18 cellular contexts compared by ENCODE assay signal in genomic region chr3:126151562-126152302, GRCh38. TPM values are rescaled to one million over a fixed set of nuclear protein-coding genes. Genes with fewer than 3 reads are reported as not detected.
"Had no signal": no experiment of that assay in that cellular context is flagged by ENCODE, and none has a peak within 500 bp of the region (broad histone marks: within the 10 kb centered on the region; RNA-seq: fewer than 3 reads in every experiment).

No MANE protein-coding gene starts in this region.

- H3K4me1 ChIP-seq: body of pancreas, gastrocnemius medialis, neural progenitor cell, pancreas, tibial nerve, vagina had no signal

- H3K36me3 ChIP-seq: neural progenitor cell, pancreas, tibial nerve, vagina had no signal

- H3K9me3 Mint-ChIP-seq: activated naive CD8-positive, alpha-beta T cell treated with anti-CD3 and anti-CD28 coated beads, Interleukin-2, amount 10 ng/mL, durations not matched to agents 7 days and 5 days; activated T-helper 2 cell treated with anti-CD3 and anti-CD28 coated beads, Interferon-gamma antibody, Interleukin-2, Interleukin-4, amounts not matched to agents 10 μg/mL and 5 μg/mL and 100 μg/mL, durations not matched to agents 14 hours and 24 hours and 36 hours; central memory CD8-positive, alpha-beta T cell; memory B cell; naive B cell; neural progenitor cell had no signal

- H3K4me3 ChIP-seq: body of pancreas, coronary artery, gastrocnemius medialis, mucosa of descending colon, neural progenitor cell, pancreas, tibial nerve, vagina had no signal

- H3K4me1 Mint-ChIP-seq: activated naive CD8-positive, alpha-beta T cell treated with anti-CD3 and anti-CD28 coated beads, Interleukin-2, amount 10 ng/mL, durations not matched to agents 7 days and 5 days; central memory CD8-positive, alpha-beta T cell; memory B cell; naive B cell; neural progenitor cell had no signal

- H3K4me2 ChIP-seq: neural progenitor cell had no signal

- H3K9me3 ChIP-seq: body of pancreas, gastrocnemius medialis, mucosa of descending colon, pancreas, tibial nerve, vagina had no signal

- H3K36me3 Mint-ChIP-seq: activated naive CD8-positive, alpha-beta T cell treated with anti-CD3 and anti-CD28 coated beads, Interleukin-2, amount 10 ng/mL, durations not matched to agents 7 days and 5 days; memory B cell; naive B cell; neural progenitor cell had no signal

- H3K9ac ChIP-seq: neural progenitor cell had no signal

- H3K27ac Mint-ChIP-seq: activated naive CD8-positive, alpha-beta T cell treated with anti-CD3 and anti-CD28 coated beads, Interleukin-2, amount 10 ng/mL, durations not matched to agents 7 days and 5 days; activated T-helper 2 cell treated with anti-CD3 and anti-CD28 coated beads, Interferon-gamma antibody, Interleukin-2, Interleukin-4, amounts not matched to agents 10 μg/mL and 5 μg/mL and 100 μg/mL, durations not matched to agents 14 hours and 24 hours and 36 hours; memory B cell; naive B cell; neural progenitor cell had no signal

- ATAC-seq: body of pancreas; gastrocnemius medialis; mucosa of descending colon; pancreas; stimulated activated naive CD8-positive, alpha-beta T cell treated with anti-CD3 and anti-CD28 coated beads, Interleukin-15, Interleukin-2, amounts not matched to agents 100 U/mL and 50 U/mL, for 24 hours had no signal

- H3K27me3 ChIP-seq: body of pancreas, gastrocnemius medialis, neural progenitor cell, pancreas, tibial nerve, vagina had no signal

- H3K27me3 Mint-ChIP-seq: activated naive CD8-positive, alpha-beta T cell treated with anti-CD3 and anti-CD28 coated beads, Interleukin-2, amount 10 ng/mL, durations not matched to agents 7 days and 5 days; central memory CD8-positive, alpha-beta T cell; memory B cell had no signal

- H2AFZ ChIP-seq: neural progenitor cell had no signal

- H3K4me3 Mint-ChIP-seq: activated naive CD8-positive, alpha-beta T cell treated with anti-CD3 and anti-CD28 coated beads, Interleukin-2, amount 10 ng/mL, durations not matched to agents 7 days and 5 days; central memory CD8-positive, alpha-beta T cell; memory B cell; naive B cell; neural progenitor cell had no signal

- H3K27ac ChIP-seq: body of pancreas, coronary artery, gastrocnemius medialis, neural progenitor cell, pancreas, tibial nerve, vagina, VCaP had no signal

- DNase-seq: activated CD4-positive, alpha-beta T cell treated with anti-CD3 and anti-CD28 coated beads, Interleukin-2, amount 50 U/mL, for 48 hours; activated naive CD4-positive, alpha-beta T cell treated with Interleukin-2 at 50 U/mL for 16 hours; activated naive CD8-positive, alpha-beta T cell treated with anti-CD3 and anti-CD28 coated beads, Interleukin-2, amount 10 ng/mL, durations not matched to agents 7 days and 5 days; gastrocnemius medialis; naive B cell; stimulated activated naive CD8-positive, alpha-beta T cell treated with anti-CD3 and anti-CD28 coated beads, Interleukin-15, Interleukin-2, amounts not matched to agents 100 U/mL and 50 U/mL, for 24 hours had no signal

RNA-seq across cellular contexts. Expression of gene ALDH1L1, which starts 28.7 kb away (rescaled TPM):
- total RNA-seq: activated naive CD8-positive, alpha-beta T cell treated with anti-CD3 and anti-CD28 coated beads, Interleukin-2, amount 10 ng/mL, durations not matched to agents 7 days and 5 days; activated T-helper 2 cell treated with anti-CD3 and anti-CD28 coated beads, Interferon-gamma antibody, Interleukin-2, Interleukin-4, amounts not matched to agents 10 μg/mL and 5 μg/mL and 100 μg/mL, durations not matched to agents 14 hours and 24 hours and 36 hours; T-helper 1 cell treated with Interleukin-12 subunit alpha and Interleukin-12 subunit beta and Interleukin-4 antibody, amounts not matched to agents 30 ng/mL and 1 ng/mL, for 36 hours had no signal
